In genomic region chr1:233599542-233600073, GRCh38 we compare ENCODE assay signal across 14 cellular contexts. TPM values are rescaled to one million over a fixed set of nuclear protein-coding genes. Genes with fewer than 3 reads are reported as not detected.
A peak's percentile ranks its signal among the peaks of the same experiment; 100 is the strongest.
DNase-seq lines count a peak whose midpoint lies in the region; ATAC-seq and TF ChIP-seq lines count a peak whose summit lies in the region.
"Had no signal": no experiment of that assay in that cellular context is flagged by ENCODE, and none has a peak within 500 bp of the region (broad histone marks: within the 10 kb centered on the region; RNA-seq: fewer than 3 reads in every experiment).

No MANE protein-coding gene starts in this region.

- no peak overlapping the region; the same call in 1 of the 2 replicates for H3K4me3 ChIP-seq in GM06990 (replicated peaks; ENCODE audit: low read depth, low read length)
- H3K4me3 ChIP-seq: esophagus squamous epithelium, tibial artery had no signal

- POLR2A ChIA-PET in naive thymus-derived CD8-positive, alpha-beta T cell (lab: Charles Lee): no interaction called here

- H3K27ac Mint-ChIP-seq in naive thymus-derived CD8-positive, alpha-beta T cell: peak overlapping the region in 1 of 10 donors; percentile 4
- no peak overlapping the region for H3K27ac Mint-ChIP-seq in effector memory CD8-positive, alpha-beta T cell

- peak; percentile 54 for ATAC-seq in GM18909 (IDR thresholded peaks at IDR 0.05; ENCODE audit: poor library complexity, unreplicated experiment)
- peak; percentile 39 for ATAC-seq in HG02678 (IDR thresholded peaks at IDR 0.05; ENCODE audit: unreplicated experiment)
- ATAC-seq in HG03460 (IDR thresholded peaks at IDR 0.05; ENCODE audit: unreplicated experiment): peak; percentile 55
- ATAC-seq in naive thymus-derived CD8-positive, alpha-beta T cell: no peak
- ATAC-seq in effector memory CD8-positive, alpha-beta T cell (replicated peaks): no peak

- H3K4me1 Mint-ChIP-seq in naive thymus-derived CD8-positive, alpha-beta T cell: peaks cover 0 to 4% (median 0%) of the 10 kb centered on the region in 4 donors
- peaks cover 3 to 8% of the 10 kb centered on the region in 2 donors for H3K4me1 Mint-ChIP-seq in effector memory CD8-positive, alpha-beta T cell (ENCODE audit: low read depth in 2 of 2)

- peak overlapping the region in 1 of 10 donors; percentile 44 for H3K4me3 Mint-ChIP-seq in naive thymus-derived CD8-positive, alpha-beta T cell
- H3K4me3 Mint-ChIP-seq in effector memory CD8-positive, alpha-beta T cell: no peak overlapping the region
- H3K4me3 Mint-ChIP-seq: activated naive CD4-positive, alpha-beta T cell treated with anti-CD3 and anti-CD28 coated beads, Interleukin-2, amount 10 ng/mL, durations not matched to agents 7 days and 5 days; central memory CD8-positive, alpha-beta T cell had no signal

- H3K27me3 ChIP-seq in GM06990 (replicated peaks; ENCODE audit: control insufficient read depth, insufficient read depth, low read length): no peaks in the 10 kb centered on the region
- H3K27me3 ChIP-seq: tibial artery had no signal

- TF ChIP-seq CTCF in GM06990 (IDR thresholded peaks at IDR 0.05; ENCODE audit: insufficient read depth, low read length, poor library complexity, severe bottlenecking): no peak

- peaks cover 0 to 11% (median 5%) of the 10 kb centered on the region in 9 donors for H3K9me3 Mint-ChIP-seq in naive thymus-derived CD8-positive, alpha-beta T cell
- peaks cover 0 to 4% of the 10 kb centered on the region in 2 donors for H3K9me3 Mint-ChIP-seq in effector memory CD8-positive, alpha-beta T cell
- H3K9me3 Mint-ChIP-seq: activated naive CD4-positive, alpha-beta T cell treated with anti-CD3 and anti-CD28 coated beads, Interleukin-2, amount 10 ng/mL, durations not matched to agents 7 days and 5 days had no signal

- peaks cover 9 to 32% (median 19%) of the 10 kb centered on the region in 5 donors for H3K27me3 Mint-ChIP-seq in naive thymus-derived CD8-positive, alpha-beta T cell
- peaks cover 16% of the 10 kb centered on the region in 2 donors for H3K27me3 Mint-ChIP-seq in effector memory CD8-positive, alpha-beta T cell
- H3K27me3 Mint-ChIP-seq: activated naive CD4-positive, alpha-beta T cell treated with anti-CD3 and anti-CD28 coated beads, Interleukin-2, amount 10 ng/mL, durations not matched to agents 7 days and 5 days; central memory CD8-positive, alpha-beta T cell had no signal

- no peaks in the 10 kb centered on the region for H3K36me3 ChIP-seq in GM06990 (ENCODE audit: control insufficient read depth, insufficient read depth, low read length)
- H3K36me3 ChIP-seq: esophagus squamous epithelium, tibial artery had no signal

- H3K36me3 Mint-ChIP-seq in naive thymus-derived CD8-positive, alpha-beta T cell: no peaks in the 10 kb centered on the region
- H3K36me3 Mint-ChIP-seq in effector memory CD8-positive, alpha-beta T cell (ENCODE audit: insufficient read depth): no peaks in the 10 kb centered on the region
- H3K36me3 Mint-ChIP-seq: activated naive CD4-positive, alpha-beta T cell treated with anti-CD3 and anti-CD28 coated beads, Interleukin-2, amount 10 ng/mL, durations not matched to agents 7 days and 5 days had no signal

- DNase-seq in GM06990 (ENCODE audit: extremely low read depth, insufficient read length): peak; percentile 58
- no peak for DNase-seq in ureter (ENCODE audit: low spot score)
- no peak for DNase-seq in naive thymus-derived CD8-positive, alpha-beta T cell
- no peak for DNase-seq in midbrain (lab: John Stamatoyannopoulos, UW)
- DNase-seq in effector memory CD8-positive, alpha-beta T cell: no peak
- DNase-seq: AML-193, esophagus squamous epithelium, NCI-H82, tibial artery had no signal

RNA-seq across cellular contexts. Expression of gene KCNK1, which starts 14.3 kb away (rescaled TPM):
- total RNA-seq in ureter: 6.9 TPM
- not detected for total RNA-seq in naive thymus-derived CD8-positive, alpha-beta T cell
- polyA plus RNA-seq in naive thymus-derived CD8-positive, alpha-beta T cell: not detected

Comparison
In these comparisons a context has a peak if more than half of its experiments do, and no peak if none do; other contexts are left out.
1. ATAC-seq: peak in GM18909 (single experiment), HG02678 (single experiment) and HG03460 (single experiment); none in naive thymus-derived CD8-positive, alpha-beta T cell (0 of 2) and effector memory CD8-positive, alpha-beta T cell (single experiment).